8 cellular contexts compared by ENCODE assay signal in the genomic region with DNA sequence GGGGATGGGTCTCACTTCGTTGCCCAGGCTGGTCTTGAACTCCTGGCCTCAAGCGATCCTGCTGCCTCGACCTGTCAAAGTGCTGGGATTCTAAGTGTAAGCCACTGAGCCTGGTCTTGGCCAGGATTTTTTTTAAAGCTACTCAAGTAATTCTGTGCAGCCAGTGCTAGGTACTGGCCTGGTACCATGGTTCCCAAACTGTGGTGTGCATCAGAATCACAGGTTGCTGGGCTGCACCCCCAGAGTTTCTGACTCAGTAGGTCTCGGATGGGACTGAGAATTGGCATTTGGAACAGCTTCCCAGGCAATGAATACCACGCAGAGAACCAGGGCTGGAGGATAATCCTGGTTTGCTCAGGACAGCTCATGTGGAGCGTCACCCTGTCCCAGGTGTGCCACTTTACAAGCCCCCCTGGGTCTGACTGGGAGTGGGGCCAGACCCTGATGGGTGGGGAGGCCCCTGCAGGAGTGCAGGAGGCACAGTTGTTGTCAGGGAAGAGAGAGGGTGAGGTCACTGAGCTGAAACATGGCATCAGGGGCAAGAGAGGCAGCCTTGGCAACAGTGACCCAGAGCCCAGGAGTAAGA. TPM values are rescaled to one million over a fixed set of nuclear protein-coding genes. Genes with fewer than 3 reads are reported as not detected.
DNase-seq lines count a peak whose midpoint lies in the region; ATAC-seq and TF ChIP-seq lines count a peak whose summit lies in the region.

No MANE protein-coding gene starts in this region.

- 76% methylated on average over 6 of the region's 6 CpGs for WGBS in right cardiac atrium

- no peak for TF ChIP-seq POLR2A in vagina (IDR thresholded peaks at IDR 0.05)

- ATAC-seq in right cardiac atrium (peak in 1 of 2 donors; percentile 0), Right ventricle myocardium superior (ENCODE audit: poor library complexity) (no peak)

- H3K4me1 ChIP-seq in right cardiac atrium (ENCODE audit: control insufficient read depth, insufficient read depth, low read length), result peaks cover 2% of the 10 kb centered on the region
- peaks cover 28% of the 10 kb centered on the region for H3K4me1 ChIP-seq in adipocyte (ENCODE audit: control insufficient read depth, insufficient read depth, low read length)
- peaks cover 19% of the 10 kb centered on the region for H3K4me1 ChIP-seq in mucosa of stomach (ENCODE audit: control insufficient read depth, insufficient read depth, low read length)
- H3K4me1 ChIP-seq in vagina, result peaks cover 47% of the 10 kb centered on the region

- peak overlapping the region; percentile 28 for H3K27ac ChIP-seq in right cardiac atrium (ENCODE audit: low read length)
- H3K27ac ChIP-seq in vagina, result peak overlapping the region; percentile 82

- DNase-seq in right cardiac atrium (no peak), Right ventricle myocardium superior (no peak), adipocyte (ENCODE audit: low read depth) (no peak), vagina (ENCODE audit: extremely low spot score in 2 of 2) (peak in 1 of 2 donors; percentile 86), GM19238 (ENCODE audit: insufficient read length, low spot score) (no peak), NCI-H2107 (lab: John Stamatoyannopoulos, UW) (no peak), GOT3 (lab: John Stamatoyannopoulos, UW) (no peak)

- H3K9me3 ChIP-seq in right cardiac atrium (ENCODE audit: control insufficient read depth, low read length), result no peaks in the 10 kb centered on the region
- H3K9me3 ChIP-seq in adipocyte (ENCODE audit: control insufficient read depth, low read length), result no peaks in the 10 kb centered on the region
- no peaks in the 10 kb centered on the region for H3K9me3 ChIP-seq in mucosa of stomach (ENCODE audit: control insufficient read depth, low read length)
- no peaks in the 10 kb centered on the region for H3K9me3 ChIP-seq in vagina

- peak overlapping the region; percentile 59 for H3K9ac ChIP-seq in adipocyte (ENCODE audit: low read length)
- peak overlapping the region; percentile 49 for H3K9ac ChIP-seq in mucosa of stomach (ENCODE audit: low read length)

- H3K27me3 ChIP-seq in right cardiac atrium (ENCODE audit: control insufficient read depth, insufficient read depth), result no peaks in the 10 kb centered on the region
- no peaks in the 10 kb centered on the region for H3K27me3 ChIP-seq in adipocyte (replicated peaks; ENCODE audit: control insufficient read depth, insufficient read depth, low read length)
- H3K27me3 ChIP-seq in mucosa of stomach (ENCODE audit: control insufficient read depth, insufficient read depth, low read length), result no peaks in the 10 kb centered on the region
- no peaks in the 10 kb centered on the region for H3K27me3 ChIP-seq in vagina

- H3K4me3 ChIP-seq in right cardiac atrium (ENCODE audit: low read length) (no peak overlapping the region), adipocyte (ENCODE audit: low read length) (no peak overlapping the region), mucosa of stomach (ENCODE audit: low read length) (no peak overlapping the region), vagina (peak overlapping the region in 1 of 2 donors; percentile 48)

- intact Hi-C loops in right cardiac atrium (cut with DNase I) (loop anchor here in 2 of 4 donors (10.0 kb wide), 1 partner anchor 224 kb away; a partner anchor contains a TSS), Right ventricle myocardium superior (cut with DNase I) (no loop called here), vagina (cut with DNase I) (loop anchor here (2.0 kb wide), 1 partner anchor 132 kb away; no protein-coding TSS in a partner anchor)

- H3K36me3 ChIP-seq in adipocyte (ENCODE audit: control insufficient read depth, insufficient read depth, low read length, severe bottlenecking), result peaks cover 5% of the 10 kb centered on the region
- H3K36me3 ChIP-seq in mucosa of stomach (ENCODE audit: control insufficient read depth, insufficient read depth, low read length), result no peaks in the 10 kb centered on the region
- peaks cover 0 to 7% of the 10 kb centered on the region in 2 donors for H3K36me3 ChIP-seq in vagina

- TF ChIP-seq CTCF in vagina (IDR thresholded peaks at IDR 0.05), result no peak

RNA-seq across cellular contexts. Expression of a gene that starts 10.7 kb away (rescaled TPM):
- 10 to 100 TPM; 50.9 to 68.3 (median 61.1) TPM for total RNA-seq in right cardiac atrium
- 54.7 TPM for polyA plus RNA-seq in right cardiac atrium
- total RNA-seq in Right ventricle myocardium superior, result 89.8 TPM
- 6.9 TPM for total RNA-seq in vagina
